In genomic region chr2:216594081-216594480, GRCh38 we compare ENCODE assay signal across 26 cellular contexts. TPM values are rescaled to one million over a fixed set of nuclear protein-coding genes. Genes with fewer than 3 reads are reported as not detected.
"Had no signal": no experiment of that assay in that cellular context is flagged by ENCODE, and none has a peak within 500 bp of the region (broad histone marks: within the 10 kb centered on the region; RNA-seq: fewer than 3 reads in every experiment).

No MANE protein-coding gene starts in this region.

- H3K27me3 ChIP-seq: pancreas, sigmoid colon, thyroid gland, upper lobe of left lung had no signal

- DNase-seq: hypothalamus; immature natural killer cell; islet precursor cell; left ventricle myocardium superior; lower lobe of right lung; mammary epithelial cell; mesenchymal stem cell; naive thymus-derived CD8-positive, alpha-beta T cell; nucleus accumbens; pancreas; posterior cingulate gyrus; retina; right cardiac atrium; sigmoid colon; small intestine; stimulated activated CD4-positive, alpha-beta T cell treated with anti-CD3 and anti-CD28 coated beads, Interleukin-1b, Interleukin-23, amount 100 ng/mL, for 48 hours; stimulated activated CD4-positive, alpha-beta T cell treated with anti-CD3 and anti-CD28 coated beads, Interleukin-2, amount 100 ng/mL, for 48 hours; stimulated activated CD4-positive, alpha-beta T cell treated with anti-CD3 and anti-CD28 coated beads, Interleukin-4, amount 100 ng/mL, for 4 hours; stimulated activated CD8-positive, alpha-beta memory T cell treated with anti-CD3 and anti-CD28 coated beads, Interleukin-4, amount 100 ng/mL, for 48 hours; stimulated activated naive CD4-positive, alpha-beta T cell treated with Interleukin-2 at 50 U/mL for 16 hours; stimulated activated naive CD8-positive, alpha-beta T cell treated with anti-CD3 and anti-CD28 coated beads, Interleukin-15, amount 100 ng/mL, for 72 hours; substantia nigra; thyroid gland; transverse colon; upper lobe of left lung had no signal

- H3K4me3 ChIP-seq: lower lobe of right lung, pancreas, prostate gland, sigmoid colon, thyroid gland, transverse colon, upper lobe of left lung had no signal

- H3K9me3 ChIP-seq: lower lobe of right lung, pancreas, prostate gland, sigmoid colon, thyroid gland, transverse colon, upper lobe of left lung had no signal

- H3K36me3 ChIP-seq: lower lobe of right lung, pancreas, prostate gland, sigmoid colon, thyroid gland, transverse colon, upper lobe of left lung had no signal

- H3K27ac ChIP-seq: lower lobe of right lung, pancreas, prostate gland, sigmoid colon, thyroid gland, transverse colon, upper lobe of left lung had no signal

RNA-seq across cellular contexts. Expression of gene IGFBP2, which starts 39.1 kb away (rescaled TPM):
- total RNA-seq: naive thymus-derived CD8-positive, alpha-beta T cell had no signal
